7 cellular contexts compared by ENCODE assay signal in the genomic region with DNA sequence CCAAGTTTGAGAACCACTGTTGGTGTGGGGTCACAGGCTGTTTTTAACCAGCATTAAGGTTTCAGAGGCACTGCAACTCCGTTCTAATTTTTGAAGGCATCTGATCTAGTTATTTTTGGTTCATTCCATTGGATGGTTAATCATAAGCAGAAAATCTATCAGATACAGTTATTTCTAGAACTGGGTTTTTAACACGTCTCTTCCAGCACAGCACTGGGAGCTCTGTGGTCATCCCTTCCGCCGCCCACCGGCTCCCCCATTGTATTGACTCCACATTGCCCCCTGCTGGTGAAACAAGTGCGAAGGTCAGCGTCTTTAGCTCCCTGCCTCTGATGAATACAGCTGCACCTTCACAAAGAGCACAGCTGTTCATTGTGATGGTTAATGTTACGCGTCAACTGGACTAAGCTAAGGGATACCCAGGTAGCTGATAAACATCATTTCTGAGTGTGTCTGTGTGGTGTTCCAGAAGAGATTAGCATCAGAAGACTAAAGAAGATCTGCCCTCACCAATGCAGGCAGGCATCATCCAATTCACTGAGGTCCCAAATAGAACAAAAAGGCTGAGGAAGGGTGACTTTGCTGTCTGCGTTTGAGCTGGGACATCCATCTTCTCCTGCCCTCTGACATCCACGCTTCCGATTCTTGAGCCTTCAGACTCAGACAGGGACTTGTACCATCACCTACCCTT.
DNase-seq lines count a peak whose midpoint lies in the region; ATAC-seq and TF ChIP-seq lines count a peak whose summit lies in the region.

No MANE protein-coding gene starts in this region.

- in situ Hi-C loops in astrocyte of the cerebellum (cut with HindIII; ENCODE audit: low sequenced_read_pairs), result no loop called here

- ATAC-seq in HG03439 (IDR thresholded peaks at IDR 0.05; ENCODE audit: unreplicated experiment), result peak; percentile 72
- ATAC-seq in GM19455 (IDR thresholded peaks at IDR 0.05; ENCODE audit: unreplicated experiment), result no peak

- peak; percentile 81 for DNase-seq in GM12865 (ENCODE audit: low read depth)
- DNase-seq in T follicular helper cell (ENCODE audit: low read depth), result peak; percentile 10
- no peak for DNase-seq in astrocyte of the cerebellum (ENCODE audit: low read depth)
- DNase-seq in islet precursor cell, result peak; percentile 82
- peak; percentile 68 to 76 for DNase-seq in stimulated activated CD4-positive, alpha-beta T cell treated with anti-CD3 and anti-CD28 coated beads, Interleukin-4, amount 100 ng/mL, for 48 hours (ENCODE audit: low read depth in 2 of 2)

- H3K4me3 ChIP-seq in GM12865 (ENCODE audit: low read depth, low read length) (no peak overlapping the region), astrocyte of the cerebellum (ENCODE audit: low read depth, low read length) (no peak overlapping the region)

- TF ChIP-seq CTCF in GM12865 (IDR thresholded peaks at IDR 0.05; ENCODE audit: insufficient read depth, low read depth, low read length, missing control alignments) (peak; percentile 82), astrocyte of the cerebellum (IDR thresholded peaks at IDR 0.05; ENCODE audit: low read depth, low read length, missing control alignments) (peak; percentile 43)
